In the genomic region with DNA sequence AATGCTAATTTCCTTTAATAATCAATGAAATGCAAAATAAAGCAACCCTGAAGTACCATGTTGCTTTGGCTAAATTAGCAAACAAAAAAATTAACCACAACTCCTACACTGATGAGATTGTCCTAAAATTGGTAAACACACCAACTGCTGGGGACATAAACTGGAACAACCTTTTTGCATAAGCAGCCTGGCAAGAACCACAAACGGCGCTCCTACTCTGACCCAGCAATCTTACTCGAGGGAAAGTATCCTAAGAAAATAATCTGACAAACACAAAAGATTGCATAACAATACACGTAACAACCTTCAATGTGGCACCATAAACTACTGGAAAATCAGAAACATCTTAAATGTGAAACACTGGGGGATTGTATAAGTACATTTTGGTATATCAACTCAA, we compare ENCODE assay signal across 23 cellular contexts.
"Had no signal": no experiment of that assay in that cellular context is flagged by ENCODE, and none has a peak within 500 bp of the region (broad histone marks: within the 10 kb centered on the region; RNA-seq: fewer than 3 reads in every experiment).

No MANE protein-coding gene starts in this region.

- H3K4me3 Mint-ChIP-seq: dendritic cell treated with granulocyte-macrophage colony-stimulating factor and Interleukin-4, amounts not matched to agents 40 ng/mL and 50 ng/mL, for 4 days; endodermal cell; immature natural killer cell; naive thymus-derived CD8-positive, alpha-beta T cell; stimulated activated effector memory CD8-positive, alpha-beta T cell treated with anti-CD3 and anti-CD28 coated beads, Interleukin-12 subunit alpha, Interleukin-12 subunit beta, amount 100 ng/mL, for 72 hours; type B pancreatic cell had no signal

- H3K36me3 Mint-ChIP-seq: stimulated activated effector memory CD8-positive, alpha-beta T cell treated with anti-CD3 and anti-CD28 coated beads, Interleukin-12 subunit alpha, Interleukin-12 subunit beta, amount 100 ng/mL, for 72 hours had no signal

- H3K27ac Mint-ChIP-seq: dendritic cell treated with granulocyte-macrophage colony-stimulating factor and Interleukin-4, amounts not matched to agents 40 ng/mL and 50 ng/mL, for 4 days; endodermal cell; immature natural killer cell; naive thymus-derived CD8-positive, alpha-beta T cell; stimulated activated effector memory CD8-positive, alpha-beta T cell treated with anti-CD3 and anti-CD28 coated beads, Interleukin-12 subunit alpha, Interleukin-12 subunit beta, amount 100 ng/mL, for 72 hours; type B pancreatic cell had no signal

- FAIRE-seq: keratinocyte, pancreas had no signal

- DNase-seq: colonic mucosa; effector CD8-positive, alpha-beta T cell; endodermal cell; hypothalamus; immature natural killer cell; left ventricle myocardium superior; lower lobe of right lung; naive thymus-derived CD8-positive, alpha-beta T cell; occipital lobe; pancreas; stimulated activated CD4-positive, alpha-beta T cell treated with anti-CD3 and anti-CD28 coated beads, Interleukin-2, amount 100 ng/mL, for 24 hours; stimulated activated CD4-positive, alpha-beta T cell treated with anti-CD3 and anti-CD28 coated beads, Interleukin-4, amount 100 ng/mL, for 24 hours; stimulated activated naive CD4-positive, alpha-beta T cell treated with Interleukin-2 at 50 U/mL for 16 hours; stomach; thyroid gland had no signal

- H3K4me1 Mint-ChIP-seq: naive thymus-derived CD8-positive, alpha-beta T cell; stimulated activated effector memory CD8-positive, alpha-beta T cell treated with anti-CD3 and anti-CD28 coated beads, Interleukin-12 subunit alpha, Interleukin-12 subunit beta, amount 100 ng/mL, for 72 hours had no signal

- H3K36me3 ChIP-seq: colonic mucosa, pancreas had no signal

- H3K4me3 ChIP-seq: colonic mucosa, lower lobe of right lung, pancreas, stomach, thyroid gland, vagina had no signal

- H3K27me3 ChIP-seq: colonic mucosa, pancreas, stomach, thyroid gland, vagina had no signal

- H3K27me3 Mint-ChIP-seq: dendritic cell treated with granulocyte-macrophage colony-stimulating factor and Interleukin-4, amounts not matched to agents 40 ng/mL and 50 ng/mL, for 4 days; naive thymus-derived CD8-positive, alpha-beta T cell; type B pancreatic cell had no signal

- ATAC-seq: esophagus mucosa; left ventricle myocardium superior; lower lobe of right lung; naive thymus-derived CD8-positive, alpha-beta T cell; pancreas; sciatic nerve; stimulated activated effector memory CD8-positive, alpha-beta T cell treated with anti-CD3 and anti-CD28 coated beads, Interleukin-12 subunit alpha, Interleukin-12 subunit beta, amount 100 ng/mL, for 72 hours had no signal

- H3K27ac ChIP-seq: colonic mucosa, epithelial cell of prostate, lower lobe of right lung, pancreas, stomach, thyroid gland, vagina had no signal

- H3K9me3 ChIP-seq: colonic mucosa, lower lobe of right lung, pancreas, stomach, thyroid gland, vagina had no signal

- H3K9me3 Mint-ChIP-seq: dendritic cell treated with granulocyte-macrophage colony-stimulating factor and Interleukin-4, amounts not matched to agents 40 ng/mL and 50 ng/mL, for 4 days; endodermal cell; immature natural killer cell; naive thymus-derived CD8-positive, alpha-beta T cell; stimulated activated effector memory CD8-positive, alpha-beta T cell treated with anti-CD3 and anti-CD28 coated beads, Interleukin-12 subunit alpha, Interleukin-12 subunit beta, amount 100 ng/mL, for 72 hours; type B pancreatic cell had no signal

- H3K4me1 ChIP-seq: colonic mucosa had no signal
